ENCODE assay signal across 10 cellular contexts in genomic region chr5:27020965-27021364, GRCh38. TPM values are rescaled to one million over a fixed set of nuclear protein-coding genes. Genes with fewer than 3 reads are reported as not detected.
DNase-seq lines count a peak whose midpoint lies in the region; ATAC-seq and TF ChIP-seq lines count a peak whose summit lies in the region.
"Had no signal": no experiment of that assay in that cellular context is flagged by ENCODE, and none has a peak within 500 bp of the region (broad histone marks: within the 10 kb centered on the region; RNA-seq: fewer than 3 reads in every experiment).

No MANE protein-coding gene starts in this region.

- TF ChIP-seq POLR2A in erythroblast (IDR thresholded peaks at IDR 0.05; ENCODE audit: low read length): no peak

- H3K27ac ChIP-seq in AG04450 (ENCODE audit: low read depth, low read length) (no peak overlapping the region), OCI-LY3 (ENCODE audit: low read length) (no peak overlapping the region)
- H3K27ac ChIP-seq: left ventricle myocardium inferior had no signal

- H3K36me3 Mint-ChIP-seq in CD14-positive monocyte: no peaks in the 10 kb centered on the region
- H3K36me3 Mint-ChIP-seq in activated CD4-positive, alpha-beta T cell treated with anti-CD3 and anti-CD28 coated beads, Interleukin-2, amount 10 ng/mL, durations not matched to agents 24 days and 14 days (ENCODE audit: low read depth): no peaks in the 10 kb centered on the region

- intact Hi-C loops in CD14-positive monocyte (cut with micrococcal nuclease): no loop called here
- intact Hi-C loops in activated CD4-positive, alpha-beta T cell treated with anti-CD3 and anti-CD28 coated beads, Interleukin-2, amount 10 ng/mL, durations not matched to agents 24 days and 14 days (cut with micrococcal nuclease): no loop called here

- DNase-seq in AG04450 (ENCODE audit: low read depth, low spot score) (no peak), HT-29 (ENCODE audit: low spot score) (peak; percentile 65), erythroblast (lab: John Stamatoyannopoulos, UW) (peak; percentile 1 to 5), CD14-positive monocyte (ENCODE audit: low spot score) (no peak)
- DNase-seq in activated CD4-positive, alpha-beta T cell treated with anti-CD3 and anti-CD28 coated beads, Interleukin-2, amount 10 ng/mL, durations not matched to agents 24 days and 14 days: no peak
- DNase-seq: left ventricle myocardium inferior had no signal

- no peak overlapping the region for H3K27ac Mint-ChIP-seq in CD14-positive monocyte
- H3K27ac Mint-ChIP-seq in activated CD4-positive, alpha-beta T cell treated with anti-CD3 and anti-CD28 coated beads, Interleukin-2, amount 10 ng/mL, durations not matched to agents 24 days and 14 days: no peak overlapping the region

- H3K4me1 Mint-ChIP-seq in CD14-positive monocyte: no peaks in the 10 kb centered on the region
- no peaks in the 10 kb centered on the region for H3K4me1 Mint-ChIP-seq in activated CD4-positive, alpha-beta T cell treated with anti-CD3 and anti-CD28 coated beads, Interleukin-2, amount 10 ng/mL, durations not matched to agents 24 days and 14 days
- H3K4me1 Mint-ChIP-seq: central memory CD8-positive, alpha-beta T cell had no signal

- no peaks in the 10 kb centered on the region for H3K27me3 Mint-ChIP-seq in CD14-positive monocyte (ENCODE audit: low read depth in 3 of 3)
- H3K27me3 Mint-ChIP-seq in activated CD4-positive, alpha-beta T cell treated with anti-CD3 and anti-CD28 coated beads, Interleukin-2, amount 10 ng/mL, durations not matched to agents 24 days and 14 days: no peaks in the 10 kb centered on the region
- H3K27me3 Mint-ChIP-seq: central memory CD8-positive, alpha-beta T cell had no signal

- no peaks in the 10 kb centered on the region for H3K9me3 Mint-ChIP-seq in CD14-positive monocyte
- H3K9me3 Mint-ChIP-seq in activated CD4-positive, alpha-beta T cell treated with anti-CD3 and anti-CD28 coated beads, Interleukin-2, amount 10 ng/mL, durations not matched to agents 24 days and 14 days: no peaks in the 10 kb centered on the region

- no peaks in the 10 kb centered on the region for H3K9me3 ChIP-seq in AG04450 (ENCODE audit: control insufficient read depth, insufficient read depth, low read length)
- no peaks in the 10 kb centered on the region for H3K9me3 ChIP-seq in OCI-LY3 (ENCODE audit: insufficient read depth, low read length)
- H3K9me3 ChIP-seq: left ventricle myocardium inferior had no signal

- no peak overlapping the region for H3K9ac ChIP-seq in OCI-LY3 (ENCODE audit: low read length)

- no peaks in the 10 kb centered on the region for H3K79me2 ChIP-seq in OCI-LY3 (ENCODE audit: low read length)

- no peaks in the 10 kb centered on the region for H3K27me3 ChIP-seq in AG04450 (ENCODE audit: control insufficient read depth, insufficient read depth, low read length)
- no peaks in the 10 kb centered on the region for H3K27me3 ChIP-seq in OCI-LY3 (ENCODE audit: low read depth, low read length)

- H3K4me2 ChIP-seq in OCI-LY3 (ENCODE audit: low read length): no peak overlapping the region

- POLR2A ChIA-PET in AG04450 (lab: Yijun Ruan, JAX): no interaction called here

- ATAC-seq in HG03520 (IDR thresholded peaks at IDR 0.05; ENCODE audit: unreplicated experiment) (no peak), HG03045 (IDR thresholded peaks at IDR 0.05; ENCODE audit: unreplicated experiment) (no peak)

- CTCF ChIA-PET in AG04450 (lab: Charles Lee): interaction anchor here (0.6 to 0.7 kb wide), 2 partner anchors 1292 to 1789 kb away, joined by 3 to 4 read pairs; no protein-coding TSS in a partner anchor

- TF ChIP-seq CTCF in AG04450 (IDR thresholded peaks at IDR 0.05; ENCODE audit: low read depth, low read length) (peak; percentile 25; the same call in 1 of the 2 replicates), OCI-LY3 (IDR thresholded peaks at IDR 0.05; ENCODE audit: low read depth, low read length) (peak; percentile 39), CD14-positive monocyte (IDR thresholded peaks at IDR 0.05) (no peak)

- H3K4me3 ChIP-seq in AG04450 (ENCODE audit: low read depth, low read length): no peak overlapping the region
- H3K4me3 ChIP-seq in OCI-LY3 (ENCODE audit: low read length): no peak overlapping the region
- H3K4me3 ChIP-seq: left ventricle myocardium inferior had no signal

- H3K4me3 Mint-ChIP-seq in CD14-positive monocyte: no peak overlapping the region
- H3K4me3 Mint-ChIP-seq in activated CD4-positive, alpha-beta T cell treated with anti-CD3 and anti-CD28 coated beads, Interleukin-2, amount 10 ng/mL, durations not matched to agents 24 days and 14 days: no peak overlapping the region
- H3K4me3 Mint-ChIP-seq: central memory CD8-positive, alpha-beta T cell had no signal

- H2AFZ ChIP-seq in OCI-LY3 (ENCODE audit: low read depth, low read length): no peak overlapping the region

- H3K36me3 ChIP-seq in OCI-LY3 (replicated peaks; ENCODE audit: low read depth, low read length): no peaks in the 10 kb centered on the region
- H3K36me3 ChIP-seq: left ventricle myocardium inferior had no signal

- no peaks in the 10 kb centered on the region for H4K20me1 ChIP-seq in OCI-LY3 (ENCODE audit: insufficient read depth, low read length)

- no peaks in the 10 kb centered on the region for H3K4me1 ChIP-seq in OCI-LY3 (ENCODE audit: low read length)
- H3K4me1 ChIP-seq: left ventricle myocardium inferior had no signal

RNA-seq across cellular contexts. Expression of gene CDH9, which starts 17.4 kb away (rescaled TPM):
- polyA plus RNA-seq in AG04450 (2011; rRNA removed): not detected in 2 replicates
- not detected in 2 replicates for polyA minus RNA-seq in AG04450 (2011; rRNA and poly(A)+ RNA removed)
- total RNA-seq in HT-29 (2014; rRNA removed; shearing (Covaris generic)): not detected in 2 replicates
- not detected for polyA plus RNA-seq in CD14-positive monocyte
- total RNA-seq in activated CD4-positive, alpha-beta T cell treated with anti-CD3 and anti-CD28 coated beads, Interleukin-2, amount 10 ng/mL, durations not matched to agents 24 days and 14 days: not detected in 2 replicates
- total RNA-seq: left ventricle myocardium inferior had no signal

Comparison
In these comparisons a context has a peak if more than half of its experiments do, and no peak if none do; other contexts are left out.
1. DNase-seq: peak in HT-29 (single experiment) and erythroblast (2 of 2); none in AG04450 (single experiment), CD14-positive monocyte (single experiment) and activated CD4-positive, alpha-beta T cell treated with anti-CD3 and anti-CD28 coated beads, Interleukin-2, amount 10 ng/mL, durations not matched to agents 24 days and 14 days (single experiment).